Comparison of ENCODE assay signal across 15 cellular contexts in genomic region chr14:54981698-54982097, GRCh38. TPM values are rescaled to one million over a fixed set of nuclear protein-coding genes. Genes with fewer than 3 reads are reported as not detected.
DNase-seq lines count a peak whose midpoint lies in the region; ATAC-seq and TF ChIP-seq lines count a peak whose summit lies in the region.
"Had no signal": no experiment of that assay in that cellular context is flagged by ENCODE, and none has a peak within 500 bp of the region (broad histone marks: within the 10 kb centered on the region; RNA-seq: fewer than 3 reads in every experiment).

No MANE protein-coding gene starts in this region.

- H3K9me3 ChIP-seq in GM23248 (ENCODE audit: low read depth) = no peaks in the 10 kb centered on the region
- H3K9me3 ChIP-seq in right lobe of liver = no peaks in the 10 kb centered on the region
- H3K9me3 ChIP-seq: neutrophil had no signal

- H3K9me2 ChIP-seq in GM23248 (ENCODE audit: insufficient read depth) = no peaks in the 10 kb centered on the region

- H3K79me2 ChIP-seq in GM23248 (ENCODE audit: insufficient read depth) = no peaks in the 10 kb centered on the region

- H3K4me1 ChIP-seq in GM23248 (ENCODE audit: insufficient read depth) (peaks cover 7% of the 10 kb centered on the region), right lobe of liver (no peaks in the 10 kb centered on the region)

- DNase-seq in AG08395 (ENCODE audit: low spot score) = peak; percentile 10
- peak; percentile 58 for DNase-seq in GM23248
- DNase-seq in astrocyte of the spinal cord (ENCODE audit: low read depth, low spot score) = peak; percentile 20
- no peak for DNase-seq in right lobe of liver
- no peak for DNase-seq in NCI-H526 (lab: John Stamatoyannopoulos, UW)
- DNase-seq: activated CD8-positive, alpha-beta memory T cell treated with anti-CD3 and anti-CD28 coated beads, Interleukin-2, amount 10 ng/mL, durations not matched to agents 7 days and 5 days; central memory CD4-positive, alpha-beta T cell; DMS 273 treated with DMSO at 0.1 percent for 48 hours; KBM-7; stimulated activated CD4-positive, alpha-beta T cell treated with anti-CD3 and anti-CD28 coated beads, Interleukin-4, amount 100 ng/mL, for 4 hours; T-helper 1 cell had no signal

- H3K4me3 ChIP-seq in GM23248 (no peak overlapping the region), astrocyte of the spinal cord (ENCODE audit: low read depth, low read length) (no peak overlapping the region), right lobe of liver (no peak overlapping the region)

- H3K4me1 Mint-ChIP-seq in stimulated activated memory B cell treated with anti-CD40 and anti-IgM and Interleukin-4, amounts not matched to agents 10 μg/mL and 1 μg/mL and 100 μg/mL, for 72 hours = no peaks in the 10 kb centered on the region

- H3K36me3 ChIP-seq in GM23248 (ENCODE audit: low read depth) (no peaks in the 10 kb centered on the region; the same call in 1 of the 2 replicates), right lobe of liver (no peaks in the 10 kb centered on the region)

- no peaks in the 10 kb centered on the region for H3K27me3 ChIP-seq in GM23248 (replicated peaks; ENCODE audit: insufficient read depth)
- no peaks in the 10 kb centered on the region for H3K27me3 ChIP-seq in right lobe of liver
- H3K27me3 ChIP-seq: neutrophil had no signal

- intact Hi-C loops in right lobe of liver (cut with DNase I) = no loop called here

- in situ Hi-C loops in GM23248 (cut with MboI) = loop anchor here (25.0 kb wide), 1 partner anchor 419 kb away; the partner anchor contains the start of gene SAMD4A
- in situ Hi-C loops in astrocyte of the spinal cord (cut with HindIII; ENCODE audit: low sequenced_read_pairs) = no loop called here

- ATAC-seq in right lobe of liver (no peak), HG02623 (IDR thresholded peaks at IDR 0.05; ENCODE audit: unreplicated experiment) (no peak), HG03457 (IDR thresholded peaks at IDR 0.05; ENCODE audit: unreplicated experiment) (no peak)
- ATAC-seq in stimulated activated memory B cell treated with anti-CD40 and anti-IgM and Interleukin-4, amounts not matched to agents 10 μg/mL and 1 μg/mL and 100 μg/mL, for 72 hours = no peak
- ATAC-seq: activated CD8-positive, alpha-beta memory T cell treated with anti-CD3 and anti-CD28 coated beads, Interleukin-2, amount 10 ng/mL, durations not matched to agents 7 days and 5 days had no signal

- no peak overlapping the region for H3K9ac ChIP-seq in GM23248

- H3K36me3 Mint-ChIP-seq in stimulated activated memory B cell treated with anti-CD40 and anti-IgM and Interleukin-4, amounts not matched to agents 10 μg/mL and 1 μg/mL and 100 μg/mL, for 72 hours = peaks cover 41% of the 10 kb centered on the region

- H3K4me2 ChIP-seq in GM23248 (ENCODE audit: unreplicated experiment) = no peak overlapping the region

- H3K9me3 Mint-ChIP-seq in stimulated activated memory B cell treated with anti-CD40 and anti-IgM and Interleukin-4, amounts not matched to agents 10 μg/mL and 1 μg/mL and 100 μg/mL, for 72 hours = no peaks in the 10 kb centered on the region

- H3K4me3 Mint-ChIP-seq in stimulated activated memory B cell treated with anti-CD40 and anti-IgM and Interleukin-4, amounts not matched to agents 10 μg/mL and 1 μg/mL and 100 μg/mL, for 72 hours = no peak overlapping the region
- H3K4me3 Mint-ChIP-seq: activated CD8-positive, alpha-beta memory T cell treated with anti-CD3 and anti-CD28 coated beads, Interleukin-2, amount 10 ng/mL, durations not matched to agents 7 days and 5 days had no signal

- 66% methylated on average over 6 of the region's 6 CpGs for WGBS in GM23248 (ENCODE audit: low coverage in 1 of 2, low lambda C conversion rate in 2 of 2, missing lambda C conversion rate in 2 of 2), 2 experiments
- WGBS in right lobe of liver (ENCODE audit: insufficient coverage, low coverage, low lambda C conversion rate, missing lambda C conversion rate) = 67% methylated on average over 6 of the region's 6 CpGs

- H2AFZ ChIP-seq in GM23248 = no peak overlapping the region

- no peak overlapping the region for H3K27ac Mint-ChIP-seq in stimulated activated memory B cell treated with anti-CD40 and anti-IgM and Interleukin-4, amounts not matched to agents 10 μg/mL and 1 μg/mL and 100 μg/mL, for 72 hours
- H3K27ac Mint-ChIP-seq: activated CD8-positive, alpha-beta memory T cell treated with anti-CD3 and anti-CD28 coated beads, Interleukin-2, amount 10 ng/mL, durations not matched to agents 7 days and 5 days had no signal

- H3K27me3 Mint-ChIP-seq in stimulated activated memory B cell treated with anti-CD40 and anti-IgM and Interleukin-4, amounts not matched to agents 10 μg/mL and 1 μg/mL and 100 μg/mL, for 72 hours = no peaks in the 10 kb centered on the region
- H3K27me3 Mint-ChIP-seq: activated CD8-positive, alpha-beta memory T cell treated with anti-CD3 and anti-CD28 coated beads, Interleukin-2, amount 10 ng/mL, durations not matched to agents 7 days and 5 days had no signal

- no peak for TF ChIP-seq POLR2A in right lobe of liver (IDR thresholded peaks at IDR 0.05)

- TF ChIP-seq CTCF in astrocyte of the spinal cord (IDR thresholded peaks at IDR 0.05; ENCODE audit: low read depth, low read length) = peak; percentile 21
- TF ChIP-seq CTCF in right lobe of liver (IDR thresholded peaks at IDR 0.05) = peak in 3 of 4 donors; percentile 33 to 42 (median 39)

- no peak overlapping the region for H3K27ac ChIP-seq in GM23248
- no peak overlapping the region for H3K27ac ChIP-seq in right lobe of liver
- H3K27ac ChIP-seq: neutrophil had no signal

- H3F3A ChIP-seq in GM23248 (ENCODE audit: insufficient read depth) = peaks cover 9% of the 10 kb centered on the region; the same call in 1 of the 2 replicates

- H4K20me1 ChIP-seq in GM23248 (ENCODE audit: insufficient read depth) = no peaks in the 10 kb centered on the region

RNA-seq across cellular contexts. Expression of gene WDHD1, which starts 45.2 kb away (rescaled TPM):
- 6.3 and 9.6 TPM in 2 replicates for total RNA-seq in GM23248 (2014; rRNA removed; shearing (Covaris generic))
- 6.6 and 7.5 TPM in 2 replicates for polyA plus RNA-seq in GM23248 (2016; fragmentation: Nextera tagmentation; extraction: Ambion mirVana)
- total RNA-seq in right lobe of liver = 1 to 10 TPM in 4 of 6 experiments, under 1 TPM in 2; 0.53 to 2.6 (median 1.3) TPM

RNA-seq across cellular contexts. Expression of gene SOCS4, which starts 45.3 kb away (rescaled TPM):
- 15.7 TPM in 2 replicates for total RNA-seq in GM23248 (2014; rRNA removed; shearing (Covaris generic))
- 7.4 and 7.7 TPM in 2 replicates for polyA plus RNA-seq in GM23248 (2016; fragmentation: Nextera tagmentation; extraction: Ambion mirVana)
- total RNA-seq in right lobe of liver = 1 to 10 TPM; 5.5 to 8.5 (median 7.6) TPM

Comparison
In these comparisons a context has a peak if more than half of its experiments do, and no peak if none do; other contexts are left out.
1. DNase-seq: peak in AG08395 (single experiment), GM23248 (single experiment) and astrocyte of the spinal cord (single experiment); none in right lobe of liver (0 of 3) and NCI-H526 (0 of 2).